11 cellular contexts compared by ENCODE assay signal in the genomic region with DNA sequence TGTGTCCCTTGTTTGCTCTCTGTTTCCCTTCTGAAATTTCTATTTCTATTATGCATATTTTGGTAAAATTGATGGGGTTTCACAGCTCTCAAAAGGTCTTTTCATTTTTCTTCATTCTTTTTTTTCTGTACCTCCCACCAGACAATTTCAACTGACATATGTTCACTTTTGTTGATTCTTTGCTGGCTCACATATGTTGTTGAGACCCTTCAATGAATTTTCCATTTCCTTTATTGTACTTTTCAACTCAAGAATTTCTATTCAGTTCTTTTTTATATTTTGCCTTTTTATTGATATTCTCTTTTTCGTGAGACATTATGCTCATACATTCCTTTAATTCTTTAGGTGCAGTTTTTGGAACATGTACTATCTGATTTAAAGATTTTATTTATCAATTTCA.
"Had no signal": no experiment of that assay in that cellular context is flagged by ENCODE, and none has a peak within 500 bp of the region (broad histone marks: within the 10 kb centered on the region; RNA-seq: fewer than 3 reads in every experiment).

No MANE protein-coding gene starts in this region.

- H3K4me2 ChIP-seq: GM23338 had no signal

- H3K27ac Mint-ChIP-seq: GM23338, H9, HFFc6 had no signal

- H3K27ac ChIP-seq: GM23248 had no signal

- DNase-seq: GM23248, GOT3, H7, H9, HCEC 1CT, HFFc6 had no signal

- FAIRE-seq: H1, H54 had no signal

- H3K9me3 Mint-ChIP-seq: GM23338 had no signal

- ATAC-seq: GM23338, HCT116 had no signal

- H3K4me3 Mint-ChIP-seq: GM23338, H9, HFFc6 had no signal

- H3K4me1 ChIP-seq: HAP-1 had no signal

- H2AFZ ChIP-seq: GM23248, GM23338 had no signal

- H3K9ac ChIP-seq: GM23248 had no signal

- H3K36me3 ChIP-seq: HAP-1 had no signal

- H3K4me3 ChIP-seq: GM23248, GM23338, HAP-1 had no signal
